26 cellular contexts compared by ENCODE assay signal in genomic region chr10:72981882-72982529, GRCh38. TPM values are rescaled to one million over a fixed set of nuclear protein-coding genes. Genes with fewer than 3 reads are reported as not detected.
DNase-seq lines count a peak whose midpoint lies in the region; ATAC-seq, FAIRE-seq and TF ChIP-seq lines count a peak whose summit lies in the region.
"Had no signal": no experiment of that assay in that cellular context is flagged by ENCODE, and none has a peak within 500 bp of the region (broad histone marks: within the 10 kb centered on the region; RNA-seq: fewer than 3 reads in every experiment).

No MANE protein-coding gene starts in this region.

- peak; percentile 27 to 37 for DNase-seq in cardiac muscle cell (ENCODE audit: low read depth in 1 of 2, low spot score in 1 of 2)
- no peak for DNase-seq in right atrium auricular region (ENCODE audit: low spot score)
- peak; percentile 36 for DNase-seq in keratinocyte (ENCODE audit: low read depth, low spot score)
- DNase-seq in stimulated activated CD4-positive, alpha-beta T cell treated with anti-CD3 and anti-CD28 coated beads, Interleukin-12 subunit alpha, Interleukin-12 subunit beta, amount 100 ng/mL, for 4 hours: no peak
- DNase-seq in pons (ENCODE audit: low spot score): no peak
- DNase-seq: activated naive CD4-positive, alpha-beta T cell; CD4-positive, CD25-positive, alpha-beta regulatory T cell; colonic mucosa; HCEC 1CT; Karpas-422; left cardiac atrium; NCI-H1105 treated with DMSO at 0.1 percent for 48 hours; NCI-H2107; NK-92 treated with Interleukin-12 subunit alpha and Interleukin-12 subunit beta, amount 100 ng/mL, for 24 hours; sigmoid colon; stimulated activated CD4-positive, alpha-beta T cell treated with anti-CD3 and anti-CD28 coated beads, Interleukin-2, amount 100 ng/mL, for 24 hours; stimulated activated naive CD8-positive, alpha-beta T cell treated with anti-CD3 and anti-CD28 coated beads, Interleukin-15, amount 100 ng/mL, for 72 hours; T-cell had no signal

- no peaks in the 10 kb centered on the region for H3K27me3 ChIP-seq in cardiac muscle cell
- no peaks in the 10 kb centered on the region for H3K27me3 ChIP-seq in right atrium auricular region
- H3K27me3 ChIP-seq in keratinocyte (ENCODE audit: control insufficient read depth, extremely low read depth, insufficient read depth, low read length): no peaks in the 10 kb centered on the region
- H3K27me3 ChIP-seq: ascending aorta, colonic mucosa, sigmoid colon had no signal

- H3K27ac ChIP-seq in cardiac muscle cell (peak overlapping the region; percentile 26), right atrium auricular region (no peak overlapping the region), keratinocyte (ENCODE audit: control insufficient read depth, insufficient read depth, low read length) (no peak overlapping the region)
- H3K27ac ChIP-seq: ascending aorta, colonic mucosa, RWPE1, sigmoid colon had no signal

- peak; percentile 18 for ATAC-seq in activated T-helper 17 cell treated with anti-CD3 and anti-CD28 coated beads, Interleukin-2, amount 50 U/mL, for 72 hours (replicated peaks)
- ATAC-seq in HG03469 (IDR thresholded peaks at IDR 0.05; ENCODE audit: unreplicated experiment) (no peak), GM21390 (IDR thresholded peaks at IDR 0.05; ENCODE audit: unreplicated experiment) (no peak)
- ATAC-seq: stimulated activated naive CD8-positive, alpha-beta T cell treated with anti-CD3 and anti-CD28 coated beads, Interleukin-15, amount 100 ng/mL, for 72 hours; T-cell had no signal

- no peak overlapping the region for H3K27ac Mint-ChIP-seq in activated T-helper 17 cell treated with anti-CD3 and anti-CD28 coated beads, Interleukin-2, amount 50 U/mL, for 72 hours
- H3K27ac Mint-ChIP-seq: CD4-positive, CD25-positive, alpha-beta regulatory T cell; T-cell; type B pancreatic cell had no signal

- H3K4me3 Mint-ChIP-seq in activated T-helper 17 cell treated with anti-CD3 and anti-CD28 coated beads, Interleukin-2, amount 50 U/mL, for 72 hours: no peak overlapping the region
- H3K4me3 Mint-ChIP-seq: CD4-positive, CD25-positive, alpha-beta regulatory T cell; stimulated activated naive CD8-positive, alpha-beta T cell treated with anti-CD3 and anti-CD28 coated beads, Interleukin-15, amount 100 ng/mL, for 72 hours; T-cell; type B pancreatic cell had no signal

- H3K4me3 ChIP-seq in cardiac muscle cell (no peak overlapping the region), right atrium auricular region (no peak overlapping the region), keratinocyte (ENCODE audit: control insufficient read depth in 2 of 3, extremely low read depth in 1 of 3, insufficient read depth in 2 of 3, low read depth in 1 of 3, low read length in 3 of 3) (no peak overlapping the region)
- H3K4me3 ChIP-seq: ascending aorta, colonic mucosa, sigmoid colon had no signal

- H3K79me2 ChIP-seq in keratinocyte (ENCODE audit: control insufficient read depth, insufficient read depth, low read length): no peaks in the 10 kb centered on the region

- peaks cover 27% of the 10 kb centered on the region for H3K9me3 Mint-ChIP-seq in activated T-helper 17 cell treated with anti-CD3 and anti-CD28 coated beads, Interleukin-2, amount 50 U/mL, for 72 hours

- no peaks in the 10 kb centered on the region for H4K20me1 ChIP-seq in keratinocyte (ENCODE audit: control insufficient read depth, extremely low read depth, insufficient read depth, low read length)

- TF ChIP-seq CTCF in cardiac muscle cell (IDR thresholded peaks at IDR 0.05; ENCODE audit: low read depth, low read length) (no peak), right atrium auricular region (IDR thresholded peaks at IDR 0.05) (no peak), keratinocyte (optimal IDR thresholded peaks at IDR 0.05 in 1 of 3, IDR thresholded peaks at IDR 0.05 in 1 of 3, conservative IDR thresholded peaks at IDR 0.05 in 1 of 3; ENCODE audit: extremely low read depth in 1 of 3, insufficient read depth in 2 of 3, low read length in 3 of 3) (no peak)

- H3K9me1 ChIP-seq in keratinocyte (ENCODE audit: control insufficient read depth, extremely low read depth, insufficient read depth, low read length): no peaks in the 10 kb centered on the region

- no peak overlapping the region for H3K4me2 ChIP-seq in keratinocyte (ENCODE audit: control insufficient read depth, extremely low read depth, insufficient read depth, low read depth, low read length)

- dilution Hi-C loops in keratinocyte (cut with MboI; ENCODE audit: extremely low pct_ligation_motif_present, low sequenced_read_pairs): no loop called here

- peaks cover 4% of the 10 kb centered on the region for H3K36me3 Mint-ChIP-seq in activated T-helper 17 cell treated with anti-CD3 and anti-CD28 coated beads, Interleukin-2, amount 50 U/mL, for 72 hours (ENCODE audit: low read depth)
- H3K36me3 Mint-ChIP-seq: CD4-positive, CD25-positive, alpha-beta regulatory T cell; type B pancreatic cell had no signal

- H3K4me1 Mint-ChIP-seq in activated T-helper 17 cell treated with anti-CD3 and anti-CD28 coated beads, Interleukin-2, amount 50 U/mL, for 72 hours: no peaks in the 10 kb centered on the region
- H3K4me1 Mint-ChIP-seq: CD4-positive, CD25-positive, alpha-beta regulatory T cell; stimulated activated naive CD8-positive, alpha-beta T cell treated with anti-CD3 and anti-CD28 coated beads, Interleukin-15, amount 100 ng/mL, for 72 hours; T-cell had no signal

- no peak for FAIRE-seq in keratinocyte (lab: Jason Lieb, UNC)
- FAIRE-seq: frontal cortex had no signal

- H2AFZ ChIP-seq in keratinocyte (ENCODE audit: control insufficient read depth, low read length): no peak overlapping the region

- peaks cover 8% of the 10 kb centered on the region for H3K27me3 Mint-ChIP-seq in activated T-helper 17 cell treated with anti-CD3 and anti-CD28 coated beads, Interleukin-2, amount 50 U/mL, for 72 hours
- H3K27me3 Mint-ChIP-seq: type B pancreatic cell had no signal

- H3K4me1 ChIP-seq in cardiac muscle cell (ENCODE audit: low read depth) (no peaks in the 10 kb centered on the region), right atrium auricular region (no peaks in the 10 kb centered on the region), keratinocyte (ENCODE audit: control insufficient read depth, extremely low read depth, insufficient read depth, low read length) (peaks cover 19% of the 10 kb centered on the region)
- H3K4me1 ChIP-seq: ascending aorta, colonic mucosa, sigmoid colon had no signal

- H3K9ac ChIP-seq in keratinocyte (ENCODE audit: control insufficient read depth, extremely low read depth, insufficient read depth, low read length): no peak overlapping the region

- H3K36me3 ChIP-seq in cardiac muscle cell (no peaks in the 10 kb centered on the region), right atrium auricular region (no peaks in the 10 kb centered on the region), keratinocyte (ENCODE audit: control insufficient read depth in 2 of 2, extremely low read depth in 1 of 2, insufficient read depth in 2 of 2, low read length in 2 of 2) (no peaks in the 10 kb centered on the region)
- H3K36me3 ChIP-seq: ascending aorta, colonic mucosa, sigmoid colon had no signal

- H3K9me3 ChIP-seq in cardiac muscle cell (ENCODE audit: low read depth) (no peaks in the 10 kb centered on the region), right atrium auricular region (peaks cover 4 to 29% of the 10 kb centered on the region in 2 donors), keratinocyte (ENCODE audit: control insufficient read depth, low read depth, low read length) (no peaks in the 10 kb centered on the region)
- H3K9me3 ChIP-seq: colonic mucosa had no signal

RNA-seq across cellular contexts. Expression of gene PLA2G12B, which starts 27.4 kb away (rescaled TPM):
- total RNA-seq in cardiac muscle cell (0.14 TPM in 1 of 2 replicates, not detected in the other), right atrium auricular region (1 to 10 TPM in 1 of 2 donors, under 1 TPM in 1; 0.90 to 4.2 TPM)
- polyA plus RNA-seq in cardiac muscle cell (2.6 TPM in 1 of 2 replicates, not detected in the other), keratinocyte (not detected in 3 replicates)
- not detected for total RNA-seq in activated T-helper 17 cell treated with anti-CD3 and anti-CD28 coated beads, Interleukin-2, amount 50 U/mL, for 72 hours
- not detected for polyA plus RNA-seq in keratinocyte (2011; ENCODE audit: low read depth)
- polyA plus RNA-seq in keratinocyte (2011; cell fraction: cytosol; rRNA removed): not detected in 2 replicates
- polyA plus RNA-seq in keratinocyte (2011; cell fraction: nucleus; rRNA removed): not detected in 2 replicates
- polyA plus RNA-seq in keratinocyte (2012; ENCODE audit: low replicate concordance): not detected in 2 replicates
- polyA minus RNA-seq in keratinocyte: not detected in 3 replicates
- not detected for polyA minus RNA-seq in keratinocyte (2011; cell fraction: cytosol; rRNA and poly(A)+ RNA removed)
- not detected in 2 replicates for polyA minus RNA-seq in keratinocyte (2011; cell fraction: nucleus; rRNA and poly(A)+ RNA removed)
- total RNA-seq: ascending aorta; CD4-positive, CD25-positive, alpha-beta regulatory T cell; sigmoid colon; T-cell had no signal
- polyA plus RNA-seq: AG04450; CD4-positive, CD25-positive, alpha-beta regulatory T cell had no signal

Comparison
In these comparisons a context has a peak if more than half of its experiments do, and no peak if none do; other contexts are left out.
1. DNase-seq: peak in cardiac muscle cell (2 of 2) and keratinocyte (single experiment); none in right atrium auricular region (single experiment), stimulated activated CD4-positive, alpha-beta T cell treated with anti-CD3 and anti-CD28 coated beads, Interleukin-12 subunit alpha, Interleukin-12 subunit beta, amount 100 ng/mL, for 4 hours (single experiment) and pons (single experiment).